Comparison of ENCODE assay signal across 9 cellular contexts in genomic region chr3:119035014-119035346, GRCh38. TPM values are rescaled to one million over a fixed set of nuclear protein-coding genes. Genes with fewer than 3 reads are reported as not detected.
DNase-seq lines count a peak whose midpoint lies in the region; TF ChIP-seq lines count a peak whose summit lies in the region.
"Had no signal": no experiment of that assay in that cellular context is flagged by ENCODE, and none has a peak within 500 bp of the region (broad histone marks: within the 10 kb centered on the region; RNA-seq: fewer than 3 reads in every experiment).

No MANE protein-coding gene starts in this region.

- POLR2A ChIA-PET in AG04449 (lab: Yijun Ruan, JAX) = no interaction called here

- H3K27ac Mint-ChIP-seq in brain = peak overlapping the region in 2 of 5 experiments; percentile 1 to 32

- H3K36me3 ChIP-seq in muscle layer of colon (ENCODE audit: insufficient read depth, low read length) = no peaks in the 10 kb centered on the region

- H3K4me1 Mint-ChIP-seq in brain = peaks cover 19% of the 10 kb centered on the region

- no peak overlapping the region for H3K9ac ChIP-seq in muscle layer of colon (ENCODE audit: low read length)

- H3K4me3 Mint-ChIP-seq in brain = peak overlapping the region; percentile 75 to 92 (median 88)

- TF ChIP-seq CTCF in AG04449 (IDR thresholded peaks at IDR 0.05; ENCODE audit: insufficient read depth, low read length, missing control alignments) = no peak
- TF ChIP-seq CTCF in HFF-Myc (IDR thresholded peaks at IDR 0.05; ENCODE audit: low read depth, low read length, missing control alignments) = no peak
- no peak for TF ChIP-seq CTCF in brain (conservative IDR thresholded peaks at IDR 0.05)

- no peaks in the 10 kb centered on the region for H3K36me3 Mint-ChIP-seq in brain

- peaks cover 0 to 12% of the 10 kb centered on the region in 2 donors for H3K27me3 ChIP-seq in muscle layer of colon (ENCODE audit: control insufficient read depth in 1 of 2, insufficient read depth in 2 of 2, low read length in 2 of 2)

- DNase-seq in AG04449 (ENCODE audit: low read depth, low spot score) (no peak), HFF-Myc (ENCODE audit: extremely low read depth, low read depth) (no peak), superior temporal gyrus (ENCODE audit: extremely low spot score) (no peak), UCSD-AML1 (lab: John Stamatoyannopoulos, UW; ENCODE audit: unreplicated experiment) (no peak), NCI-H2171 treated with DMSO at 0.1 percent for 48 hours (lab: John Stamatoyannopoulos, UW) (no peak)
- DNase-seq in activated CD4-positive, alpha-beta T cell treated with anti-CD3 and anti-CD28 coated beads for 48 hours = no peak

- H3K9me3 Mint-ChIP-seq in brain = peaks cover 0 to 2% (median under 1%) of the 10 kb centered on the region in 5 experiments

- no peak overlapping the region for H3K27ac ChIP-seq in muscle layer of colon (ENCODE audit: low read depth, low read length)
- H3K27ac ChIP-seq: foreskin keratinocyte had no signal

- no peaks in the 10 kb centered on the region for H3K9me3 ChIP-seq in muscle layer of colon (ENCODE audit: low read length)

- H3K27me3 Mint-ChIP-seq in brain = peaks cover 7% of the 10 kb centered on the region

- peak overlapping the region; percentile 54 for H3K4me3 ChIP-seq in AG04449 (ENCODE audit: low read depth, low read length)
- H3K4me3 ChIP-seq in HFF-Myc (replicated peaks; ENCODE audit: low read depth, low read length) = peak overlapping the region; percentile 39; the same call in 1 of the 2 replicates
- H3K4me3 ChIP-seq in muscle layer of colon (ENCODE audit: low read depth in 1 of 2, low read length in 2 of 2) = peak overlapping the region; percentile 52 to 60

- no peaks in the 10 kb centered on the region for H3K4me1 ChIP-seq in muscle layer of colon (ENCODE audit: insufficient read depth, low read length)
- H3K4me1 ChIP-seq: foreskin keratinocyte had no signal

- CTCF ChIA-PET in AG04449 (lab: Yijun Ruan, JAX) = interaction anchor here (0.7 to 5.6 kb wide), 8 partner anchors 8 to 206 kb away, joined by 3 to 65 read pairs (median 4); partner anchors contain the start of gene B4GALT4

RNA-seq across cellular contexts. Expression of gene IGSF11, which starts 0.3 kb away (rescaled TPM):
- 11.9 TPM for polyA plus RNA-seq in brain (ENCODE audit: insufficient read depth, low read depth, low replicate concordance)
- polyA plus RNA-seq: foreskin keratinocyte had no signal
